Comparison of ENCODE assay signal across 1 cellular context in the genomic region with DNA sequence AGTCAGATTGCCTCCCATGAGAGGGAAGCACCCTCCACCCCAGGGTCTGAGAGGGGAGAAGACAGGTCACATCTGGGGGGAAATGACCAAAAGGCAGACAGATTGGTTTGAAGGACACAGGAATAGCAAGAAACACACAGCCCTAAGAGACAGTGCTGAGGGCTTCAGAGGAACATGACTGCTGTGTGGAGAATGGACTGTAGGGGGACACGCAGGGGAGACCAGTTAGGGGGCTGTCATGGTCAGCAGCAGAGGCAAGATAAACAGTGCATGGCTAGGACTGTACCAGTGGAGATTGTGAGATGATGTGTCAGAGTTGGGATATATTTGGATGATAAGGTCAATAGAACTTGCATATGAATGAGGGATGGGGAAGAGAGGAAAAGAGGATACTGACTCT.
TF ChIP-seq lines count a peak whose summit lies in the region.

No MANE protein-coding gene starts in this region.

TF ChIP-seq in WTC11, 78 proteins besides CTCF, POLR2A, EP300 and RAD21:
- TF ChIP-seq, protein P1, sequence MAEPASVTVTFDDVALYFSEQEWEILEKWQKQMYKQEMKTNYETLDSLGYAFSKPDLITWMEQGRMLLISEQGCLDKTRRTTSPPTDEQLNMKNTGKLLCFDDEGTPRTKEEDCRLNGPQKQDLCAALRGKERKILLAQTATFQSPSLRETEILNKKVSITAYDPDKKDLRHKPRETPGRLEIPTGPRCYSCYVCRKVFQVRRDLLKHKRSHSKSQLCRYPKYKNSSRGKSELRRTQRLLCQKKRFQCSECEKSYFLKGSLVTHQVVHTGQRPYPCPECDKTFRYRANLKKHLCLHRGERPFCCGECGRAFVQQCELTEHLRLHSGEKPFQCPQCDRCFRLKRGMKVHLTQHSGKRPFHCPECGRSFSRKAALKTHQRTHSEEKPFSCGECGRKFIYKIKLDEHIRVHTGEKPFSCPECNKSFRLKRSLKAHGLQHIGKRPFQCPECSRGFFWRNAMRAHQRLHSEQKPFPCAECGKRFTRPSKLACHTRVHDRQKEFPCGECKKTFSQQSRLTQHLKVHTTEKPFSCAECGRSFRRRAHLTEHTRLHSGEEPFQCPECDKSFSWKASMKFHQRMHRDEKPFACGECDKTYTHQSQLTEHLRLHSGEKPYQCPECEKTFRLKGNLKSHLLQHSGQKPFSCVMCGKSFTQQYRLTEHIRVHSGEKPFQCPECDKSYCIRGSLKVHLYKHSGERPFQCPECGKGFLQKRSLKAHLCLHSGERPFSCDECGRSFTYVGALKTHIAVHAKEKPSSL (CRISPR knock-in tag; conservative IDR thresholded peaks at IDR 0.05), result no peak
- TF ChIP-seq ETV6 (CRISPR knock-in tag; IDR thresholded peaks at IDR 0.05) (no peak), HMGA2 (CRISPR knock-in tag; IDR thresholded peaks at IDR 0.05) (no peak), CBFB (CRISPR knock-in tag; IDR thresholded peaks at IDR 0.05; ENCODE audit: low read depth) (no peak), RORB (CRISPR knock-in tag; IDR thresholded peaks at IDR 0.05) (no peak), FOXK1 (CRISPR knock-in tag; IDR thresholded peaks at IDR 0.05) (no peak), GRHL2 (CRISPR knock-in tag; IDR thresholded peaks at IDR 0.05; ENCODE audit: insufficient replicate concordance, severe bottlenecking) (no peak), GABPB1 (CRISPR knock-in tag; IDR thresholded peaks at IDR 0.05) (no peak), ZBTB21 (CRISPR knock-in tag; IDR thresholded peaks at IDR 0.05; ENCODE audit: borderline replicate concordance) (no peak), SMAD3 (CRISPR knock-in tag; IDR thresholded peaks at IDR 0.05; ENCODE audit: borderline replicate concordance) (no peak), RELA (CRISPR knock-in tag; IDR thresholded peaks at IDR 0.05; ENCODE audit: borderline replicate concordance) (no peak), ZNF263 (CRISPR knock-in tag; IDR thresholded peaks at IDR 0.05; ENCODE audit: low read depth) (no peak), JAZF1 (CRISPR knock-in tag; IDR thresholded peaks at IDR 0.05) (no peak)
- TF ChIP-seq, protein P2, sequence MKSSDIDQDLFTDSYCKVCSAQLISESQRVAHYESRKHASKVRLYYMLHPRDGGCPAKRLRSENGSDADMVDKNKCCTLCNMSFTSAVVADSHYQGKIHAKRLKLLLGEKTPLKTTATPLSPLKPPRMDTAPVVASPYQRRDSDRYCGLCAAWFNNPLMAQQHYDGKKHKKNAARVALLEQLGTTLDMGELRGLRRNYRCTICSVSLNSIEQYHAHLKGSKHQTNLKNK (CRISPR knock-in tag; IDR thresholded peaks at IDR 0.05), result no peak
- TF ChIP-seq, protein P3, sequence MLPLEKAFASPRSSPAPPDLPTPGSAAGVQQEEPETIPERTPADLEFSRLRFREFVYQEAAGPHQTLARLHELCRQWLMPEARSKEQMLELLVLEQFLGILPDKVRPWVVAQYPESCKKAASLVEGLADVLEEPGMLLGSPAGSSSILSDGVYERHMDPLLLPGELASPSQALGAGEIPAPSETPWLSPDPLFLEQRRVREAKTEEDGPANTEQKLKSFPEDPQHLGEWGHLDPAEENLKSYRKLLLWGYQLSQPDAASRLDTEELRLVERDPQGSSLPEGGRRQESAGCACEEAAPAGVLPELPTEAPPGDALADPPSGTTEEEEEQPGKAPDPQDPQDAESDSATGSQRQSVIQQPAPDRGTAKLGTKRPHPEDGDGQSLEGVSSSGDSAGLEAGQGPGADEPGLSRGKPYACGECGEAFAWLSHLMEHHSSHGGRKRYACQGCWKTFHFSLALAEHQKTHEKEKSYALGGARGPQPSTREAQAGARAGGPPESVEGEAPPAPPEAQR (CRISPR knock-in tag; IDR thresholded peaks at IDR 0.05), result no peak
- TF ChIP-seq, protein P4, sequence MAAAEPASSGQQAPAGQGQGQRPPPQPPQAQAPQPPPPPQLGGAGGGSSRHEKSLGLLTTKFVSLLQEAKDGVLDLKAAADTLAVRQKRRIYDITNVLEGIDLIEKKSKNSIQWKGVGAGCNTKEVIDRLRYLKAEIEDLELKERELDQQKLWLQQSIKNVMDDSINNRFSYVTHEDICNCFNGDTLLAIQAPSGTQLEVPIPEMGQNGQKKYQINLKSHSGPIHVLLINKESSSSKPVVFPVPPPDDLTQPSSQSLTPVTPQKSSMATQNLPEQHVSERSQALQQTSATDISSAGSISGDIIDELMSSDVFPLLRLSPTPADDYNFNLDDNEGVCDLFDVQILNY (CRISPR knock-in tag; IDR thresholded peaks at IDR 0.05), result no peak
- TF ChIP-seq, protein P5, sequence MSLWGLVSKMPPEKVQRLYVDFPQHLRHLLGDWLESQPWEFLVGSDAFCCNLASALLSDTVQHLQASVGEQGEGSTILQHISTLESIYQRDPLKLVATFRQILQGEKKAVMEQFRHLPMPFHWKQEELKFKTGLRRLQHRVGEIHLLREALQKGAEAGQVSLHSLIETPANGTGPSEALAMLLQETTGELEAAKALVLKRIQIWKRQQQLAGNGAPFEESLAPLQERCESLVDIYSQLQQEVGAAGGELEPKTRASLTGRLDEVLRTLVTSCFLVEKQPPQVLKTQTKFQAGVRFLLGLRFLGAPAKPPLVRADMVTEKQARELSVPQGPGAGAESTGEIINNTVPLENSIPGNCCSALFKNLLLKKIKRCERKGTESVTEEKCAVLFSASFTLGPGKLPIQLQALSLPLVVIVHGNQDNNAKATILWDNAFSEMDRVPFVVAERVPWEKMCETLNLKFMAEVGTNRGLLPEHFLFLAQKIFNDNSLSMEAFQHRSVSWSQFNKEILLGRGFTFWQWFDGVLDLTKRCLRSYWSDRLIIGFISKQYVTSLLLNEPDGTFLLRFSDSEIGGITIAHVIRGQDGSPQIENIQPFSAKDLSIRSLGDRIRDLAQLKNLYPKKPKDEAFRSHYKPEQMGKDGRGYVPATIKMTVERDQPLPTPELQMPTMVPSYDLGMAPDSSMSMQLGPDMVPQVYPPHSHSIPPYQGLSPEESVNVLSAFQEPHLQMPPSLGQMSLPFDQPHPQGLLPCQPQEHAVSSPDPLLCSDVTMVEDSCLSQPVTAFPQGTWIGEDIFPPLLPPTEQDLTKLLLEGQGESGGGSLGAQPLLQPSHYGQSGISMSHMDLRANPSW (CRISPR knock-in tag; conservative IDR thresholded peaks at IDR 0.05; ENCODE audit: low read depth), result no peak
- TF ChIP-seq, protein P6, sequence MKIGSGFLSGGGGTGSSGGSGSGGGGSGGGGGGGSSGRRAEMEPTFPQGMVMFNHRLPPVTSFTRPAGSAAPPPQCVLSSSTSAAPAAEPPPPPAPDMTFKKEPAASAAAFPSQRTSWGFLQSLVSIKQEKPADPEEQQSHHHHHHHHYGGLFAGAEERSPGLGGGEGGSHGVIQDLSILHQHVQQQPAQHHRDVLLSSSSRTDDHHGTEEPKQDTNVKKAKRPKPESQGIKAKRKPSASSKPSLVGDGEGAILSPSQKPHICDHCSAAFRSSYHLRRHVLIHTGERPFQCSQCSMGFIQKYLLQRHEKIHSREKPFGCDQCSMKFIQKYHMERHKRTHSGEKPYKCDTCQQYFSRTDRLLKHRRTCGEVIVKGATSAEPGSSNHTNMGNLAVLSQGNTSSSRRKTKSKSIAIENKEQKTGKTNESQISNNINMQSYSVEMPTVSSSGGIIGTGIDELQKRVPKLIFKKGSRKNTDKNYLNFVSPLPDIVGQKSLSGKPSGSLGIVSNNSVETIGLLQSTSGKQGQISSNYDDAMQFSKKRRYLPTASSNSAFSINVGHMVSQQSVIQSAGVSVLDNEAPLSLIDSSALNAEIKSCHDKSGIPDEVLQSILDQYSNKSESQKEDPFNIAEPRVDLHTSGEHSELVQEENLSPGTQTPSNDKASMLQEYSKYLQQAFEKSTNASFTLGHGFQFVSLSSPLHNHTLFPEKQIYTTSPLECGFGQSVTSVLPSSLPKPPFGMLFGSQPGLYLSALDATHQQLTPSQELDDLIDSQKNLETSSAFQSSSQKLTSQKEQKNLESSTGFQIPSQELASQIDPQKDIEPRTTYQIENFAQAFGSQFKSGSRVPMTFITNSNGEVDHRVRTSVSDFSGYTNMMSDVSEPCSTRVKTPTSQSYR (CRISPR knock-in tag; IDR thresholded peaks at IDR 0.05), result no peak
- TF ChIP-seq, protein P7, sequence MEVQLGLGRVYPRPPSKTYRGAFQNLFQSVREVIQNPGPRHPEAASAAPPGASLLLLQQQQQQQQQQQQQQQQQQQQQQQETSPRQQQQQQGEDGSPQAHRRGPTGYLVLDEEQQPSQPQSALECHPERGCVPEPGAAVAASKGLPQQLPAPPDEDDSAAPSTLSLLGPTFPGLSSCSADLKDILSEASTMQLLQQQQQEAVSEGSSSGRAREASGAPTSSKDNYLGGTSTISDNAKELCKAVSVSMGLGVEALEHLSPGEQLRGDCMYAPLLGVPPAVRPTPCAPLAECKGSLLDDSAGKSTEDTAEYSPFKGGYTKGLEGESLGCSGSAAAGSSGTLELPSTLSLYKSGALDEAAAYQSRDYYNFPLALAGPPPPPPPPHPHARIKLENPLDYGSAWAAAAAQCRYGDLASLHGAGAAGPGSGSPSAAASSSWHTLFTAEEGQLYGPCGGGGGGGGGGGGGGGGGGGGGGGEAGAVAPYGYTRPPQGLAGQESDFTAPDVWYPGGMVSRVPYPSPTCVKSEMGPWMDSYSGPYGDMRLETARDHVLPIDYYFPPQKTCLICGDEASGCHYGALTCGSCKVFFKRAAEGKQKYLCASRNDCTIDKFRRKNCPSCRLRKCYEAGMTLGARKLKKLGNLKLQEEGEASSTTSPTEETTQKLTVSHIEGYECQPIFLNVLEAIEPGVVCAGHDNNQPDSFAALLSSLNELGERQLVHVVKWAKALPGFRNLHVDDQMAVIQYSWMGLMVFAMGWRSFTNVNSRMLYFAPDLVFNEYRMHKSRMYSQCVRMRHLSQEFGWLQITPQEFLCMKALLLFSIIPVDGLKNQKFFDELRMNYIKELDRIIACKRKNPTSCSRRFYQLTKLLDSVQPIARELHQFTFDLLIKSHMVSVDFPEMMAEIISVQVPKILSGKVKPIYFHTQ (CRISPR knock-in tag; IDR thresholded peaks at IDR 0.05), result no peak
- TF ChIP-seq, protein P8, sequence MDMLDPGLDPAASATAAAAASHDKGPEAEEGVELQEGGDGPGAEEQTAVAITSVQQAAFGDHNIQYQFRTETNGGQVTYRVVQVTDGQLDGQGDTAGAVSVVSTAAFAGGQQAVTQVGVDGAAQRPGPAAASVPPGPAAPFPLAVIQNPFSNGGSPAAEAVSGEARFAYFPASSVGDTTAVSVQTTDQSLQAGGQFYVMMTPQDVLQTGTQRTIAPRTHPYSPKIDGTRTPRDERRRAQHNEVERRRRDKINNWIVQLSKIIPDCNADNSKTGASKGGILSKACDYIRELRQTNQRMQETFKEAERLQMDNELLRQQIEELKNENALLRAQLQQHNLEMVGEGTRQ (CRISPR knock-in tag; IDR thresholded peaks at IDR 0.05), result no peak
